In genomic region chr18:32333781-32334180, GRCh38 we compare ENCODE assay signal across 21 cellular contexts.
A peak's percentile ranks its signal among the peaks of the same experiment; 100 is the strongest.
DNase-seq lines count a peak whose midpoint lies in the region; ATAC-seq and TF ChIP-seq lines count a peak whose summit lies in the region.
"Had no signal": no experiment of that assay in that cellular context is flagged by ENCODE, and none has a peak within 500 bp of the region (broad histone marks: within the 10 kb centered on the region; RNA-seq: fewer than 3 reads in every experiment).

No MANE protein-coding gene starts in this region.

- no peaks in the 10 kb centered on the region for H3K4me1 Mint-ChIP-seq in neural progenitor cell
- H3K4me1 Mint-ChIP-seq: activated naive CD8-positive, alpha-beta T cell treated with anti-CD3 and anti-CD28 coated beads, Interleukin-2, amount 10 ng/mL, durations not matched to agents 7 days and 5 days; IgD-negative memory B cell had no signal

- no peaks in the 10 kb centered on the region for H3K36me3 Mint-ChIP-seq in neural progenitor cell
- H3K36me3 Mint-ChIP-seq: activated naive CD8-positive, alpha-beta T cell treated with anti-CD3 and anti-CD28 coated beads, Interleukin-2, amount 10 ng/mL, durations not matched to agents 7 days and 5 days; IgD-negative memory B cell had no signal

- no peak overlapping the region for H3K4me3 ChIP-seq in neural progenitor cell
- H3K4me3 ChIP-seq: BLaER1 treated with 17β-estradiol and CSF1 and Interleukin-3, amounts not matched to agents 10 nM and 100 nM; HAP-1; SJSA1; thoracic aorta had no signal

- TF ChIP-seq CTCF in neural progenitor cell (IDR thresholded peaks at IDR 0.05) = no peak

- ATAC-seq in GM18511 (IDR thresholded peaks at IDR 0.05; ENCODE audit: unreplicated experiment) = no peak
- no peak for ATAC-seq in HG02885 (IDR thresholded peaks at IDR 0.05; ENCODE audit: poor library complexity, unreplicated experiment)
- ATAC-seq in left colon = no peak
- ATAC-seq: activated T-cell treated with anti-CD3 and anti-CD28 coated beads, Interleukin-2, amount 50 U/mL, for 4 hours had no signal

- H3F3A ChIP-seq in neural progenitor cell (ENCODE audit: low read depth) = no peaks in the 10 kb centered on the region

- no peak overlapping the region for H3K4me2 ChIP-seq in neural progenitor cell

- no peaks in the 10 kb centered on the region for H4K20me1 ChIP-seq in neural progenitor cell (ENCODE audit: low read depth)
- H4K20me1 ChIP-seq: BLaER1 treated with 17β-estradiol and CSF1 and Interleukin-3, amounts not matched to agents 10 nM and 100 nM had no signal

- H3K4me1 ChIP-seq in neural progenitor cell = peaks cover 16% of the 10 kb centered on the region
- H3K4me1 ChIP-seq: HAP-1, SJSA1 had no signal

- H3K9me3 ChIP-seq in neural progenitor cell (ENCODE audit: low read depth) = no peaks in the 10 kb centered on the region
- H3K9me3 ChIP-seq: BLaER1 treated with 17β-estradiol and CSF1 and Interleukin-3, amounts not matched to agents 10 nM and 100 nM; HAP-1; thoracic aorta had no signal

- H3K27me3 ChIP-seq in neural progenitor cell = no peaks in the 10 kb centered on the region
- H3K27me3 ChIP-seq: BLaER1 treated with 17β-estradiol and CSF1 and Interleukin-3, amounts not matched to agents 10 nM and 100 nM; SJSA1 had no signal

- H3K79me2 ChIP-seq in neural progenitor cell (ENCODE audit: low read depth) = no peaks in the 10 kb centered on the region

- no peaks in the 10 kb centered on the region for H3K36me3 ChIP-seq in neural progenitor cell
- H3K36me3 ChIP-seq: BLaER1 treated with 17β-estradiol and CSF1 and Interleukin-3, amounts not matched to agents 10 nM and 100 nM; HAP-1; SJSA1; thoracic aorta had no signal

- H3K9me3 Mint-ChIP-seq in neural progenitor cell = no peaks in the 10 kb centered on the region
- H3K9me3 Mint-ChIP-seq: activated naive CD8-positive, alpha-beta T cell treated with anti-CD3 and anti-CD28 coated beads, Interleukin-2, amount 10 ng/mL, durations not matched to agents 7 days and 5 days; activated T-cell treated with anti-CD3 and anti-CD28 coated beads, Interleukin-2, amount 50 U/mL, for 4 hours; IgD-negative memory B cell; nephron progenitor cell had no signal

- H3K9ac ChIP-seq in neural progenitor cell = no peak overlapping the region
- H3K9ac ChIP-seq: BLaER1 treated with 17β-estradiol and CSF1 and Interleukin-3, amounts not matched to agents 10 nM and 100 nM had no signal

- intact Hi-C loops in left colon (cut with DNase I, micrococcal nuclease) = no loop called here

- H2AFZ ChIP-seq in neural progenitor cell (replicated peaks) = no peak overlapping the region

- H3K27ac Mint-ChIP-seq in neural progenitor cell = no peak overlapping the region
- H3K27ac Mint-ChIP-seq: activated naive CD8-positive, alpha-beta T cell treated with anti-CD3 and anti-CD28 coated beads, Interleukin-2, amount 10 ng/mL, durations not matched to agents 7 days and 5 days; IgD-negative memory B cell; nephron progenitor cell had no signal

- no peak overlapping the region for H3K27ac ChIP-seq in neural progenitor cell
- H3K27ac ChIP-seq: BLaER1 treated with 17β-estradiol and CSF1 and Interleukin-3, amounts not matched to agents 10 nM and 100 nM; SJSA1; thoracic aorta had no signal

- H3K27me3 Mint-ChIP-seq in neural progenitor cell (ENCODE audit: insufficient read depth, low read depth) = no peaks in the 10 kb centered on the region

- no peak overlapping the region for H3K4me3 Mint-ChIP-seq in neural progenitor cell
- H3K4me3 Mint-ChIP-seq: activated naive CD8-positive, alpha-beta T cell treated with anti-CD3 and anti-CD28 coated beads, Interleukin-2, amount 10 ng/mL, durations not matched to agents 7 days and 5 days; activated T-cell treated with anti-CD3 and anti-CD28 coated beads, Interleukin-2, amount 50 U/mL, for 4 hours; IgD-negative memory B cell; nephron progenitor cell had no signal

- DNase-seq in DMS153 (lab: John Stamatoyannopoulos, UW) (peak; percentile 49), NCI-H1092 treated with DMSO at 0.1 percent for 48 hours (lab: John Stamatoyannopoulos, UW) (peak; percentile 86), cerebellar cortex (ENCODE audit: low spot score) (peak; percentile 74), neural progenitor cell (ENCODE audit: low spot score) (peak; percentile 9), left colon (no peak)
- no peak for DNase-seq in activated T-cell treated with anti-CD3 and anti-CD28 coated beads, Interleukin-2, amount 50 U/mL, for 1 hour
- DNase-seq: activated CD4-positive, alpha-beta T cell treated with anti-CD3 and anti-CD28 coated beads, Interleukin-2, amount 50 U/mL, for 4 hours; activated naive CD8-positive, alpha-beta T cell treated with anti-CD3 and anti-CD28 coated beads, Interleukin-2, amount 10 ng/mL, durations not matched to agents 7 days and 5 days; activated T-cell treated with anti-CD3 and anti-CD28 coated beads, Interleukin-2, amount 50 U/mL, for 4 hours; foreskin melanocyte; mesendoderm; MV-4-11; nephron progenitor cell; stimulated activated CD4-positive, alpha-beta T cell treated with anti-CD3 and anti-CD28 coated beads, Interleukin-4, amount 100 ng/mL, for 1 hour had no signal

Comparison
In these comparisons a context has a peak if more than half of its experiments do, and no peak if none do; other contexts are left out.
1. DNase-seq: peak in DMS153 (single experiment), NCI-H1092 treated with DMSO at 0.1 percent for 48 hours (single experiment), cerebellar cortex (single experiment) and neural progenitor cell (single experiment); none in activated T-cell treated with anti-CD3 and anti-CD28 coated beads, Interleukin-2, amount 50 U/mL, for 1 hour (single experiment) and left colon (0 of 2).